Comparison of ENCODE assay signal across 8 cellular contexts in the genomic region with DNA sequence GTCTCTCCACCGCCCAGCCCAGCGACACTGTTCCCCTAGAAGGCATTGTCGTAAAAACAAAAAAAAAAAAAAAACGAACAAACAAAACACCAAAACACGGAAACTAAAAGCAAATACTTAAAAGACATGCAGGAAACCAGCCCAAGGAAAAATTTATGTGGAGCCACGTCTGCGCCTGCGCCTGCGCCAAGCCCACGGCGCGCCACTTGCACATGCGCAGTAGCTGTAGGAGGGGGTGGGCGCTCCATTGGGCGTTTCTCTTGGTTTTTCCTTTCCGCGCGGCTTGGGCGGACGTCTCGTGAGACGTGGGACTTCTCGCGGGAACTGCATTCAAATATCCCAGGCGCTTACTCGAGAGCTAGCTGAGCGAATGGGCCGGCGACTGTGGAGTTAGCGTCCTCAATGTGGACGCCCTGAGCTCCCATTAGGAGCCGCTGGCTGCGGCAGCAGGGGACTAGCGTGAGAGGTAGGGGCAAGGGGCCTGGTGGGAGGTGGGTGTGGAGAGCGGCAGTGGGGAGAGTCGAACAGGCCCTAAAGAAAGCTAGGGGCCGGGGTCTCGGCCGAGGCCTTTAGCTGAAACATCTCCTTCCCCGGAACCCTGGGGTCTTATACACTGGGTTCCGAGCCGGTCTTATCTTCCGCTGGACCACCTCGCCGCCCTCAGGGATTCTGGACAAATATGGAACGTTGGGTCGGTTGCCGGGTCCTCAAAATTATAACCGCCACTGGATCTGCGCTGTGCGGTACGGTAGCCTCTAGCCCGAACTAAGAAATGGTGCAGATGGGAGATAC. TPM values are rescaled to one million over a fixed set of nuclear protein-coding genes. Genes with fewer than 3 reads are reported as not detected.
DNase-seq lines count a peak whose midpoint lies in the region; FAIRE-seq and TF ChIP-seq lines count a peak whose summit lies in the region.

A gene with protein sequence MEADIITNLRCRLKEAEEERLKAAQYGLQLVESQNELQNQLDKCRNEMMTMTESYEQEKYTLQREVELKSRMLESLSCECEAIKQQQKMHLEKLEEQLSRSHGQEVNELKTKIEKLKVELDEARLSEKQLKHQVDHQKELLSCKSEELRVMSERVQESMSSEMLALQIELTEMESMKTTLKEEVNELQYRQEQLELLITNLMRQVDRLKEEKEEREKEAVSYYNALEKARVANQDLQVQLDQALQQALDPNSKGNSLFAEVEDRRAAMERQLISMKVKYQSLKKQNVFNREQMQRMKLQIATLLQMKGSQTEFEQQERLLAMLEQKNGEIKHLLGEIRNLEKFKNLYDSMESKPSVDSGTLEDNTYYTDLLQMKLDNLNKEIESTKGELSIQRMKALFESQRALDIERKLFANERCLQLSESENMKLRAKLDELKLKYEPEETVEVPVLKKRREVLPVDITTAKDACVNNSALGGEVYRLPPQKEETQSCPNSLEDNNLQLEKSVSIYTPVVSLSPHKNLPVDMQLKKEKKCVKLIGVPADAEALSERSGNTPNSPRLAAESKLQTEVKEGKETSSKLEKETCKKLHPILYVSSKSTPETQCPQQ (plus strand): TSS at position 350 of the 792 bp plus-strand sequence. CDS start 4,644 bp downstream, outside the sequence.

- no CpG with 5 or more reads among the region's 53 CpGs for WGBS in neuronal stem cell (ENCODE audit: extremely low coverage in 2 of 2, insufficient read length in 2 of 2, insufficient replicate concordance in 1 of 2), 2 donors

- no peaks in the 10 kb centered on the region for H3K27me3 ChIP-seq in neuronal stem cell (ENCODE audit: control insufficient read depth in 3 of 3, insufficient read depth in 3 of 3, low read depth in 1 of 3, low read length in 3 of 3)

- no peak within 1 kb of the TSS for H4K91ac ChIP-seq in neuronal stem cell (ENCODE audit: low read depth, low read length, poor library complexity)

- no peak within 1 kb of the TSS for H3K14ac ChIP-seq in neuronal stem cell (ENCODE audit: low read length)

- peak within 1 kb of the TSS; percentile 1 for H3K18ac ChIP-seq in neuronal stem cell (ENCODE audit: low read length)

- no peaks in the 10 kb centered on the region for H3K4me1 ChIP-seq in neuronal stem cell (ENCODE audit: control insufficient read depth in 2 of 2, insufficient read depth in 1 of 2, low read depth in 1 of 2, low read length in 2 of 2)

- H2BK120ac ChIP-seq in neuronal stem cell (ENCODE audit: low read depth, low read length) = no peak within 1 kb of the TSS

- peak within 1 kb of the TSS; percentile 89 for H2AFZ ChIP-seq in neuronal stem cell (ENCODE audit: low read length)

- no peak within 1 kb of the TSS for H3K4ac ChIP-seq in neuronal stem cell (ENCODE audit: low read length)

- peak within 1 kb of the TSS; percentile 0 for H3K23ac ChIP-seq in neuronal stem cell (ENCODE audit: low read depth, low read length, poor library complexity)

- H2BK5ac ChIP-seq in neuronal stem cell (ENCODE audit: low read length) = no peak within 1 kb of the TSS

- POLR2A ChIA-PET in HEK293T (lab: Yijun Ruan, JAX) = interaction anchor here (0.6 to 2.0 kb wide), 20 partner anchors 9 to 818 kb away, joined by 3 to 15 read pairs (median 3); no protein-coding TSS in a partner anchor

- peaks cover 3% of the 10 kb centered on the region for H3K79me1 ChIP-seq in neuronal stem cell (ENCODE audit: low read depth, low read length)

- H3K27ac ChIP-seq in neuronal stem cell (replicated peaks; ENCODE audit: low read length) (peak within 1 kb of the TSS; percentile 69), substantia nigra (ENCODE audit: low read depth, low read length, poor library complexity, severe bottlenecking) (peak within 1 kb of the TSS; percentile 70)

- no peak for FAIRE-seq in frontal cortex (lab: Jason Lieb, UNC)

- CTCF ChIA-PET in HEK293T (lab: Yijun Ruan, JAX) = interaction anchor here (1.1 kb wide), 1 partner anchor 674 kb away, joined by 4 read pairs; no protein-coding TSS in a partner anchor

- peak within 1 kb of the TSS; percentile 45 for H3K9ac ChIP-seq in neuronal stem cell (ENCODE audit: low read depth, low read length, poor library complexity)

- peak; percentile 88 for DNase-seq in GF-D8 (lab: John Stamatoyannopoulos, UW)
- DNase-seq in HEK293T (ENCODE audit: extremely low spot score) = peak; percentile 96
- peak; percentile 93 for DNase-seq in MV-4-11 (lab: John Stamatoyannopoulos, UW)
- DNase-seq in SK-MEL-5 (ENCODE audit: low read depth, low spot score) = peak; percentile 94
- DNase-seq in activated naive CD4-positive, alpha-beta T cell treated with Interleukin-2 at 50 U/mL for 16 hours = peak; percentile 94
- peak; percentile 57 to 83 for DNase-seq in frontal cortex (ENCODE audit: low spot score in 2 of 2)
- peak; percentile 96 for DNase-seq in neuronal stem cell (ENCODE audit: low spot score)
- peak; percentile 44 to 95 (median 86) for DNase-seq in substantia nigra (lab: John Stamatoyannopoulos, UW)

- H4K8ac ChIP-seq in neuronal stem cell (ENCODE audit: low read depth, low read length) = no peak within 1 kb of the TSS

- peak within 1 kb of the TSS; percentile 55 for H3K4me2 ChIP-seq in neuronal stem cell (ENCODE audit: insufficient read depth, low read length, poor library complexity, severe bottlenecking)

- H2BK12ac ChIP-seq in neuronal stem cell (ENCODE audit: low read length) = no peak within 1 kb of the TSS

- H3K4me3 ChIP-seq in neuronal stem cell (ENCODE audit: low read length in 2 of 2) = peak within 1 kb of the TSS; percentile 77 to 95

- peaks cover under 1 to 24% of the 10 kb centered on the region in 2 donors for H3K36me3 ChIP-seq in neuronal stem cell (replicated peaks in 1 of 2; ENCODE audit: control insufficient read depth in 2 of 2, insufficient read depth in 2 of 2, low read length in 2 of 2)

- no peak within 1 kb of the TSS for H2BK15ac ChIP-seq in neuronal stem cell (ENCODE audit: low read length)

- in situ Hi-C loops in SK-MEL-5 (cut with HindIII; ENCODE audit: low pct_unique_long_range_greater_than_20kb, low sequenced_read_pairs) = no loop called here

- no peak within 1 kb of the TSS for H2AK5ac ChIP-seq in neuronal stem cell (ENCODE audit: low read depth, low read length)

- H3K9me3 ChIP-seq in neuronal stem cell (replicated peaks in 1 of 2; ENCODE audit: control insufficient read depth in 2 of 2, insufficient read depth in 1 of 2, low read depth in 1 of 2, low read length in 2 of 2) = no peaks in the 10 kb centered on the region

TF ChIP-seq in HEK293T, 16 proteins besides CTCF, POLR2A, EP300 and RAD21:
- TF ChIP-seq SP1 (IDR thresholded peaks at IDR 0.05) (peak; percentile 29; the same call in 1 of the 2 replicates), ELF4 (IDR thresholded peaks at IDR 0.05) (peak; percentile 72), BHLHE40 (IDR thresholded peaks at IDR 0.05; ENCODE audit: borderline replicate concordance) (no peak), FOXA1 (IDR thresholded peaks at IDR 0.05) (no peak), TARDBP (IDR thresholded peaks at IDR 0.05) (no peak), CTBP1 (IDR thresholded peaks at IDR 0.05; ENCODE audit: borderline replicate concordance) (no peak; the same call in 1 of the 2 replicates), L3MBTL2 (conservative IDR thresholded peaks at IDR 0.05) (peak; percentile 76), SUZ12 (IDR thresholded peaks at IDR 0.05) (no peak), FOXM1 (IDR thresholded peaks at IDR 0.05; ENCODE audit: borderline replicate concordance) (peak; percentile 51; the same call in 1 of the 2 replicates), FOXK2 (IDR thresholded peaks at IDR 0.05) (no peak), NFRKB (IDR thresholded peaks at IDR 0.05) (peak; percentile 55; the same call in 1 of the 2 replicates), LEF1 (IDR thresholded peaks at IDR 0.05; ENCODE audit: borderline replicate concordance) (no peak), ARNT (IDR thresholded peaks at IDR 0.05) (no peak), ZNF384 (IDR thresholded peaks at IDR 0.05) (no peak), HDGF (IDR thresholded peaks at IDR 0.05; ENCODE audit: borderline replicate concordance) (no peak)
- TF ChIP-seq, protein P1, sequence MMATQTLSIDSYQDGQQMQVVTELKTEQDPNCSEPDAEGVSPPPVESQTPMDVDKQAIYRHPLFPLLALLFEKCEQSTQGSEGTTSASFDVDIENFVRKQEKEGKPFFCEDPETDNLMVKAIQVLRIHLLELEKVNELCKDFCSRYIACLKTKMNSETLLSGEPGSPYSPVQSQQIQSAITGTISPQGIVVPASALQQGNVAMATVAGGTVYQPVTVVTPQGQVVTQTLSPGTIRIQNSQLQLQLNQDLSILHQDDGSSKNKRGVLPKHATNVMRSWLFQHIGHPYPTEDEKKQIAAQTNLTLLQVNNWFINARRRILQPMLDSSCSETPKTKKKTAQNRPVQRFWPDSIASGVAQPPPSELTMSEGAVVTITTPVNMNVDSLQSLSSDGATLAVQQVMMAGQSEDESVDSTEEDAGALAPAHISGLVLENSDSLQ (IDR thresholded peaks at IDR 0.05) = no peak
TF ChIP-seq in HEK293T: peak in this region for 5.

RNA-seq across cellular contexts. Expression of the gene that starts here (rescaled TPM):
- total RNA-seq in SK-MEL-5 (2014; rRNA removed; shearing (Covaris generic)) = 13.3 and 29.7 TPM in 2 replicates
- 9.7 and 10.9 TPM in 2 replicates for polyA plus RNA-seq in SK-MEL-5 (2015; cell fraction: cytosol; rRNA removed)
- polyA plus RNA-seq in SK-MEL-5 (2015; cell fraction: nucleus; rRNA removed) = 82.4 and 148 TPM in 2 replicates
- total RNA-seq in frontal cortex = 20.8 TPM
- 39.9 TPM for polyA plus RNA-seq in neuronal stem cell (2013, experiment 1 of 2)
- 40.3 TPM for polyA plus RNA-seq in neuronal stem cell (2013, experiment 2 of 2)

Comparison
In these comparisons a context has a peak if more than half of its experiments do, and no peak if none do; other contexts are left out.
1. Peak in every context shown above with its lines: DNase-seq, H3K4me3 ChIP-seq and H3K27ac ChIP-seq.